12 cellular contexts compared by ENCODE assay signal in genomic region chr15:93025625-93025982, GRCh38.
DNase-seq lines count a peak whose midpoint lies in the region; ATAC-seq and TF ChIP-seq lines count a peak whose summit lies in the region.
"Had no signal": no experiment of that assay in that cellular context is flagged by ENCODE, and none has a peak within 500 bp of the region (broad histone marks: within the 10 kb centered on the region; RNA-seq: fewer than 3 reads in every experiment).

No MANE protein-coding gene starts in this region.

- no peak overlapping the region for H3K4me2 ChIP-seq in neural cell (ENCODE audit: low read length)

- no peak overlapping the region for H3K4me3 ChIP-seq in neural cell (ENCODE audit: low read length)
- H3K4me3 ChIP-seq: mucosa of descending colon, prostate gland, upper lobe of right lung had no signal

- H3K9me3 Mint-ChIP-seq in CD14-positive monocyte: peaks cover 0 to 6% (median 3%) of the 10 kb centered on the region in 7 donors
- H3K9me3 Mint-ChIP-seq in activated naive CD4-positive, alpha-beta T cell treated with anti-CD3 and anti-CD28 coated beads, Interleukin-2, amount 50 U/mL, for 72 hours: peaks cover 0 to 8% of the 10 kb centered on the region in 2 donors

- no peak overlapping the region for H3K9ac ChIP-seq in neural cell (ENCODE audit: low read length)

- no peak for ATAC-seq in activated naive CD4-positive, alpha-beta T cell treated with anti-CD3 and anti-CD28 coated beads, Interleukin-2, amount 50 U/mL, for 72 hours
- no peak for ATAC-seq in left colon
- ATAC-seq in HG03378 (IDR thresholded peaks at IDR 0.05; ENCODE audit: unreplicated experiment): no peak
- ATAC-seq: mucosa of descending colon, upper lobe of right lung had no signal

- H3K27ac ChIP-seq in neural cell (ENCODE audit: low read length): no peak overlapping the region
- H3K27ac ChIP-seq: prostate gland, upper lobe of right lung had no signal

- H3F3A ChIP-seq in neural cell (ENCODE audit: insufficient read depth, low read length, poor library complexity, severe bottlenecking): no peaks in the 10 kb centered on the region

- peak overlapping the region; percentile 88 to 98 (median 93) for H3K27ac Mint-ChIP-seq in CD14-positive monocyte
- peak overlapping the region; percentile 71 to 82 for H3K27ac Mint-ChIP-seq in activated naive CD4-positive, alpha-beta T cell treated with anti-CD3 and anti-CD28 coated beads, Interleukin-2, amount 50 U/mL, for 72 hours

- no peaks in the 10 kb centered on the region for H3K9me3 ChIP-seq in neural cell (ENCODE audit: low read length)
- H3K9me3 ChIP-seq: mucosa of descending colon, prostate gland, upper lobe of right lung had no signal

- peaks cover 68% of the 10 kb centered on the region for H3K4me1 Mint-ChIP-seq in CD14-positive monocyte

- peaks cover 12% of the 10 kb centered on the region for H3K79me2 ChIP-seq in neural cell (replicated peaks; ENCODE audit: insufficient read depth, low read length)

- no peaks in the 10 kb centered on the region for H3K9me2 ChIP-seq in neural cell (ENCODE audit: insufficient read depth, low read length)

- no peak for TF ChIP-seq EP300 in neural cell (conservative IDR thresholded peaks at IDR 0.05; ENCODE audit: poor library complexity, severe bottlenecking)

- no peak for DNase-seq in CD14-positive monocyte (ENCODE audit: low spot score)
- peak; percentile 17 for DNase-seq in GF-D8 (lab: John Stamatoyannopoulos, UW)
- no peak for DNase-seq in activated naive CD4-positive, alpha-beta T cell treated with anti-CD3 and anti-CD28 coated beads, Interleukin-2, amount 50 U/mL, for 72 hours (ENCODE audit: low spot score in 2 of 2)
- no peak for DNase-seq in activated gamma-delta T cell treated with Interleukin-2 at 50 U/mL for 16 hours
- no peak for DNase-seq in left colon
- DNase-seq in NCI-H2081 (lab: John Stamatoyannopoulos, UW): no peak
- DNase-seq: mucosa of descending colon, NCI-H1092 treated with DMSO at 0.1 percent for 48 hours, upper lobe of right lung had no signal

- TF ChIP-seq CTCF in CD14-positive monocyte (IDR thresholded peaks at IDR 0.05) (no peak), neural cell (IDR thresholded peaks at IDR 0.05; ENCODE audit: poor library complexity, severe bottlenecking) (no peak)

- intact Hi-C loops in CD14-positive monocyte (cut with micrococcal nuclease): loop anchor here in 1 of 2 donors (10.0 kb wide), 1 partner anchor 231 kb away; no protein-coding TSS in a partner anchor
- intact Hi-C loops in left colon (cut with DNase I, micrococcal nuclease): loop anchor here in 1 of 2 donors (10.0 kb wide), 1 partner anchor 231 kb away; no protein-coding TSS in a partner anchor

- H2AFZ ChIP-seq in neural cell (ENCODE audit: low read depth, low read length): no peak overlapping the region

- peak overlapping the region; percentile 55 to 63 for H3K4me3 Mint-ChIP-seq in CD14-positive monocyte

- peaks cover 8% of the 10 kb centered on the region for H4K20me1 ChIP-seq in neural cell (ENCODE audit: insufficient read depth)

- peaks cover 0 to 5% (median 0%) of the 10 kb centered on the region in 3 donors for H3K27me3 Mint-ChIP-seq in CD14-positive monocyte (ENCODE audit: low read depth in 3 of 3)

- peaks cover 28% of the 10 kb centered on the region for H3K36me3 ChIP-seq in neural cell (ENCODE audit: insufficient read depth, low read length)

- H3K27me3 ChIP-seq in neural cell (ENCODE audit: insufficient read depth, low read depth, low read length): no peaks in the 10 kb centered on the region
- H3K27me3 ChIP-seq: upper lobe of right lung had no signal

- no peak for TF ChIP-seq RAD21 in neural cell (conservative IDR thresholded peaks at IDR 0.05)

- peaks cover 57 to 63% of the 10 kb centered on the region in 2 donors for H3K36me3 Mint-ChIP-seq in CD14-positive monocyte
- peaks cover 32 to 53% of the 10 kb centered on the region in 2 donors for H3K36me3 Mint-ChIP-seq in activated naive CD4-positive, alpha-beta T cell treated with anti-CD3 and anti-CD28 coated beads, Interleukin-2, amount 50 U/mL, for 72 hours

TF ChIP-seq in neural cell, 6 proteins besides CTCF, POLR2A, EP300 and RAD21:
- TF ChIP-seq POLR2AphosphoS5 (IDR thresholded peaks at IDR 0.05): peak; percentile 5
- no peak for TF ChIP-seq SMC3 (conservative IDR thresholded peaks at IDR 0.05; ENCODE audit: poor library complexity)
